8 cellular contexts compared by ENCODE assay signal in genomic region chr22:38706101-38706884, GRCh38. TPM values are rescaled to one million over a fixed set of nuclear protein-coding genes. Genes with fewer than 3 reads are reported as not detected.
DNase-seq lines count a peak whose midpoint lies in the region; ATAC-seq and TF ChIP-seq lines count a peak whose summit lies in the region.

No MANE protein-coding gene starts in this region.

- H3K36me3 Mint-ChIP-seq in CD4-positive, CD25-positive, alpha-beta regulatory T cell, result no peaks in the 10 kb centered on the region
- peaks cover 38% of the 10 kb centered on the region for H3K36me3 Mint-ChIP-seq in activated naive CD8-positive, alpha-beta T cell treated with anti-CD3 and anti-CD28 coated beads for 36 hours

- H3K4me1 ChIP-seq in CD4-positive, CD25-positive, alpha-beta regulatory T cell (ENCODE audit: control insufficient read depth, insufficient read depth, low read length, poor library complexity, severe bottlenecking), result peaks cover 52% of the 10 kb centered on the region
- H3K4me1 ChIP-seq in NT2/D1 (ENCODE audit: insufficient read depth, insufficient read length) (peaks cover 6% of the 10 kb centered on the region), heart left ventricle (peaks cover 0 to 52% (median 36%) of the 10 kb centered on the region in 12 donors)

- H3K9ac ChIP-seq in NT2/D1 (ENCODE audit: insufficient read length, low read depth), result peak overlapping the region; percentile 92

- intact Hi-C loops in heart left ventricle (cut with DNase I), result loop anchor here in 3 of 10 donors (5.0 to 10.0 kb wide), 4 partner anchors 46 to 816 kb away; partner anchors contain the start of genes ATF4 (in 1 of the 3), PICK1 (in 1 of the 3) and SUN2 (in 1 of the 3)

- no peak for TF ChIP-seq CTCF in heart left ventricle (IDR thresholded peaks at IDR 0.05)

- H3K9me3 ChIP-seq in CD4-positive, CD25-positive, alpha-beta regulatory T cell (ENCODE audit: control insufficient read depth in 2 of 2, low read length in 2 of 2), result no peaks in the 10 kb centered on the region
- H3K9me3 ChIP-seq in NT2/D1 (ENCODE audit: insufficient read depth, low read length) (no peaks in the 10 kb centered on the region), heart left ventricle (no peaks in the 10 kb centered on the region)

- peak overlapping the region; percentile 87 for H3K27ac ChIP-seq in CD4-positive, CD25-positive, alpha-beta regulatory T cell (ENCODE audit: insufficient read depth, low read length, poor library complexity, severe bottlenecking)
- H3K27ac ChIP-seq in heart left ventricle, result peak overlapping the region; percentile 73 to 99 (median 94)

- peaks cover 3% of the 10 kb centered on the region for H3K27me3 Mint-ChIP-seq in CD4-positive, CD25-positive, alpha-beta regulatory T cell
- H3K27me3 Mint-ChIP-seq in activated naive CD8-positive, alpha-beta T cell treated with anti-CD3 and anti-CD28 coated beads for 36 hours, result no peaks in the 10 kb centered on the region

- 0 to 1% (median 0%) methylated on average over 19 to 80 of the region's 80 CpGs for WGBS in heart left ventricle, 4 donors

- no peak for TF ChIP-seq POLR2A in heart left ventricle (IDR thresholded peaks at IDR 0.05)

- no peaks in the 10 kb centered on the region for H3K27me3 ChIP-seq in CD4-positive, CD25-positive, alpha-beta regulatory T cell (ENCODE audit: control insufficient read depth, insufficient read depth, low read length)
- H3K27me3 ChIP-seq in NT2/D1 (ENCODE audit: insufficient read depth, insufficient read length) (no peaks in the 10 kb centered on the region), heart left ventricle (no peaks in the 10 kb centered on the region)

- ATAC-seq in CD4-positive, CD25-positive, alpha-beta regulatory T cell (ENCODE audit: low read depth in 2 of 2), result no peak
- peak; percentile 8 for ATAC-seq in GM21526 (IDR thresholded peaks at IDR 0.05; ENCODE audit: low FRiP score, unreplicated experiment)
- peak in 2 of 4 donors; percentile 11 to 20 for ATAC-seq in heart left ventricle

- H3K4me3 Mint-ChIP-seq in CD4-positive, CD25-positive, alpha-beta regulatory T cell, result peak overlapping the region; percentile 92 to 94 (median 94)
- H3K4me3 Mint-ChIP-seq in activated naive CD8-positive, alpha-beta T cell treated with anti-CD3 and anti-CD28 coated beads for 36 hours, result peak overlapping the region; percentile 92

- H3K36me3 ChIP-seq in CD4-positive, CD25-positive, alpha-beta regulatory T cell (ENCODE audit: control insufficient read depth, insufficient read depth, low read length), result peaks cover 20% of the 10 kb centered on the region
- peaks cover 25% of the 10 kb centered on the region for H3K36me3 ChIP-seq in NT2/D1 (ENCODE audit: insufficient read depth, insufficient read length, low read length)
- peaks cover 0 to 17% (median 10%) of the 10 kb centered on the region in 9 donors for H3K36me3 ChIP-seq in heart left ventricle

- no peaks in the 10 kb centered on the region for H3K9me3 Mint-ChIP-seq in CD4-positive, CD25-positive, alpha-beta regulatory T cell
- no peaks in the 10 kb centered on the region for H3K9me3 Mint-ChIP-seq in activated naive CD8-positive, alpha-beta T cell treated with anti-CD3 and anti-CD28 coated beads for 36 hours

- H3K4me1 Mint-ChIP-seq in CD4-positive, CD25-positive, alpha-beta regulatory T cell, result peaks cover 11 to 70% (median 48%) of the 10 kb centered on the region in 4 donors
- H3K4me1 Mint-ChIP-seq in activated naive CD8-positive, alpha-beta T cell treated with anti-CD3 and anti-CD28 coated beads for 36 hours, result peaks cover 56% of the 10 kb centered on the region

- peak overlapping the region; percentile 96 for H3K4me3 ChIP-seq in CD4-positive, CD25-positive, alpha-beta regulatory T cell (ENCODE audit: low read depth, low read length)
- peak overlapping the region; percentile 82 for H3K4me3 ChIP-seq in NT2/D1 (ENCODE audit: insufficient read length, low read depth)
- peak overlapping the region; percentile 71 to 99 (median 84) for H3K4me3 ChIP-seq in heart left ventricle

- peak overlapping the region; percentile 90 to 96 (median 93) for H3K27ac Mint-ChIP-seq in CD4-positive, CD25-positive, alpha-beta regulatory T cell
- peak overlapping the region; percentile 90 for H3K27ac Mint-ChIP-seq in activated naive CD8-positive, alpha-beta T cell treated with anti-CD3 and anti-CD28 coated beads for 36 hours

- DNase-seq in CD4-positive, CD25-positive, alpha-beta regulatory T cell, result peak in 2 of 3 donors; percentile 25 to 46
- DNase-seq in NT2/D1 (ENCODE audit: low read depth, low spot score) (no peak), heart left ventricle (peak; percentile 48 to 79 (median 51)), pons (ENCODE audit: low spot score) (peak; percentile 43), SKM-1 treated with dmso at 0.1 percent for 144 hours (lab: John Stamatoyannopoulos, UW; ENCODE audit: unreplicated experiment) (no peak), NCI-H2107 (lab: John Stamatoyannopoulos, UW) (no peak)
- DNase-seq in activated naive CD8-positive, alpha-beta T cell treated with anti-CD3 and anti-CD28 coated beads for 36 hours, result peak; percentile 55

RNA-seq across cellular contexts. Expression of gene GTPBP1, which starts 0.5 kb away (rescaled TPM):
- 285 TPM for total RNA-seq in CD4-positive, CD25-positive, alpha-beta regulatory T cell
- 10 to 100 TPM; 25.4 to 29.7 (median 25.7) TPM for polyA plus RNA-seq in CD4-positive, CD25-positive, alpha-beta regulatory T cell
- total RNA-seq in activated naive CD8-positive, alpha-beta T cell treated with anti-CD3 and anti-CD28 coated beads for 36 hours, result 10 to 100 TPM; 82.4 TPM
- 10 to 100 TPM; 23.7 to 45.3 (median 28.1) TPM for total RNA-seq in heart left ventricle
- polyA plus RNA-seq in heart left ventricle, result 10 to 100 TPM; 15.6 to 21.6 TPM

RNA-seq across cellular contexts. Expression of gene JOSD1, which starts 5.5 kb away (rescaled TPM):
- 205 TPM for total RNA-seq in CD4-positive, CD25-positive, alpha-beta regulatory T cell
- 10 to 100 TPM in 2 of 4 donors, 1 to 10 TPM in 2; 8.7 to 12.5 (median 10.2) TPM for polyA plus RNA-seq in CD4-positive, CD25-positive, alpha-beta regulatory T cell
- total RNA-seq in activated naive CD8-positive, alpha-beta T cell treated with anti-CD3 and anti-CD28 coated beads for 36 hours, result 10 to 100 TPM; 79.4 to 83.7 TPM
- total RNA-seq in heart left ventricle, result 10 to 100 TPM; 14.7 to 34.0 (median 22.8) TPM
- polyA plus RNA-seq in heart left ventricle, result 10 to 100 TPM in 1 of 2 donors, 1 to 10 TPM in 1; 7.8 to 33.9 TPM

RNA-seq across cellular contexts. Expression of gene TOMM22, which starts 24.5 kb away (rescaled TPM):
- total RNA-seq in CD4-positive, CD25-positive, alpha-beta regulatory T cell, result 58.4 TPM
- polyA plus RNA-seq in CD4-positive, CD25-positive, alpha-beta regulatory T cell, result 10 to 100 TPM; 61.6 to 72.7 (median 65.7) TPM
- total RNA-seq in activated naive CD8-positive, alpha-beta T cell treated with anti-CD3 and anti-CD28 coated beads for 36 hours, result 100 to 1,000 TPM; 193 to 211 TPM
- 10 to 100 TPM; 37.1 to 82.1 (median 71.6) TPM for total RNA-seq in heart left ventricle
- 10 to 100 TPM; 32.3 to 45.6 TPM for polyA plus RNA-seq in heart left ventricle

RNA-seq across cellular contexts. Expression of gene SUN2, which starts 49.5 kb away (rescaled TPM):
- 454 TPM for total RNA-seq in CD4-positive, CD25-positive, alpha-beta regulatory T cell
- 100 to 1,000 TPM; 260 to 381 (median 298) TPM for polyA plus RNA-seq in CD4-positive, CD25-positive, alpha-beta regulatory T cell
- total RNA-seq in activated naive CD8-positive, alpha-beta T cell treated with anti-CD3 and anti-CD28 coated beads for 36 hours, result 10 to 100 TPM; 72.3 to 74.2 TPM
- total RNA-seq in heart left ventricle, result 100 to 1,000 TPM in 6 of 9 donors, 10 to 100 TPM in 3; 75.2 to 405 (median 125) TPM
- 100 to 1,000 TPM in 1 of 2 donors, 10 to 100 TPM in 1; 41.3 to 203 TPM for polyA plus RNA-seq in heart left ventricle

RNA-seq across cellular contexts. Expression of gene CBY1, which starts 49.9 kb away (rescaled TPM):
- 13.7 TPM for total RNA-seq in CD4-positive, CD25-positive, alpha-beta regulatory T cell
- 10 to 100 TPM in 1 of 4 donors, 1 to 10 TPM in 3; 5.0 to 11.2 (median 8.1) TPM for polyA plus RNA-seq in CD4-positive, CD25-positive, alpha-beta regulatory T cell
- total RNA-seq in activated naive CD8-positive, alpha-beta T cell treated with anti-CD3 and anti-CD28 coated beads for 36 hours, result 10 to 100 TPM; 11.5 to 11.9 TPM
- 10 to 100 TPM; 24.1 to 47.1 (median 37.9) TPM for total RNA-seq in heart left ventricle
- 10 to 100 TPM; 43.7 to 71.7 TPM for polyA plus RNA-seq in heart left ventricle

Comparison
In these comparisons a context has a peak if more than half of its experiments do, and no peak if none do; other contexts are left out.
1. DNase-seq: peak in CD4-positive, CD25-positive, alpha-beta regulatory T cell (2 of 3), activated naive CD8-positive, alpha-beta T cell treated with anti-CD3 and anti-CD28 coated beads for 36 hours (single experiment), heart left ventricle (5 of 5) and pons (single experiment); none in NT2/D1 (single experiment), SKM-1 treated with dmso at 0.1 percent for 144 hours (single experiment) and NCI-H2107 (single experiment).
2. Peak in every context shown above with its lines, with median percentiles within 50 percentile points of each other: H3K4me3 ChIP-seq.